In genomic region chr5:82165740-82166530, GRCh38 we compare ENCODE assay signal across 8 cellular contexts.
A peak's percentile ranks its signal among the peaks of the same experiment; 100 is the strongest.
DNase-seq lines count a peak whose midpoint lies in the region; ATAC-seq and TF ChIP-seq lines count a peak whose summit lies in the region.

No MANE protein-coding gene starts in this region.

- no peak overlapping the region for H3K27ac Mint-ChIP-seq in T-cell

- H3K27me3 Mint-ChIP-seq in T-cell = no peaks in the 10 kb centered on the region

- H3K4me1 ChIP-seq in left lung (peaks cover 15 to 20% of the 10 kb centered on the region in 2 donors), stomach (peaks cover 5 to 36% (median 26%) of the 10 kb centered on the region in 4 donors)

- H3K9me3 ChIP-seq in left lung (no peaks in the 10 kb centered on the region), stomach (no peaks in the 10 kb centered on the region)

- DNase-seq in C1 segment of cervical spinal cord (lab: John Stamatoyannopoulos, UW) = peak in 12 of 14 donors; percentile 5 to 90 (median 23)
- peak; percentile 94 for DNase-seq in NCI-H1694 treated with DMSO at 0.1 percent for 48 hours (lab: John Stamatoyannopoulos, UW)
- peak in 31 of 34 experiments; percentile 1 to 53 (median 26) for DNase-seq in T-cell
- peak; percentile 94 for DNase-seq in dermis blood vessel endothelial cell
- DNase-seq in left lung = peak in 1 of 2 donors; percentile 74
- DNase-seq in stomach = peak; percentile 65

- POLR2A ChIA-PET in T-cell (lab: Charles Lee) = no interaction called here

- peaks cover under 1% of the 10 kb centered on the region for H3K36me3 Mint-ChIP-seq in T-cell

- TF ChIP-seq EP300 in stomach (IDR thresholded peaks at IDR 0.05) = no peak

- intact Hi-C loops in left lung (cut with DNase I) (no loop called here), stomach (cut with DNase I; ENCODE audit: low total_unique reads) (loop anchor here (5.0 to 10.0 kb wide), 3 partner anchors 411 to 739 kb away; partner anchors contain the start of gene SSBP2)

- ATAC-seq in GM18517 (IDR thresholded peaks at IDR 0.05; ENCODE audit: unreplicated experiment) (peak; percentile 90), HG02981 (IDR thresholded peaks at IDR 0.05; ENCODE audit: unreplicated experiment) (peak; percentile 86), T-cell (replicated peaks in 1 of 4) (peak; percentile 86 to 94 (median 90)), left lung (peak; percentile 99)

- peaks cover 0 to 6% (median 0%) of the 10 kb centered on the region in 3 donors for H3K4me1 Mint-ChIP-seq in T-cell

- H3K9me3 Mint-ChIP-seq in T-cell = no peaks in the 10 kb centered on the region

- peak; percentile 27 to 61 for TF ChIP-seq CTCF in left lung (IDR thresholded peaks at IDR 0.05)
- peak in 5 of 7 experiments; percentile 52 to 67 (median 64) for TF ChIP-seq CTCF in stomach (IDR thresholded peaks at IDR 0.05)

- WGBS in stomach, 5 donors = 44 to 54% (median 52%) methylated on average over 3 of the region's 3 CpGs

- CTCF ChIA-PET in T-cell (lab: Charles Lee) = interaction anchor here (0.5 to 2.8 kb wide), 32 partner anchors 8 to 1058 kb away, joined by 3 to 37 read pairs (median 4); partner anchors contain the start of gene ZCCHC9 (in 1 of the 2)

- H3K27me3 ChIP-seq in left lung (no peaks in the 10 kb centered on the region), stomach (no peaks in the 10 kb centered on the region)

- H3K4me3 Mint-ChIP-seq in T-cell = no peak overlapping the region

- H3K4me3 ChIP-seq in left lung (no peak overlapping the region), stomach (no peak overlapping the region)

- H3K27ac ChIP-seq in left lung (peak overlapping the region; percentile 0 to 75), stomach (peak overlapping the region in 3 of 5 donors; percentile 38 to 52 (median 40))

- no peak for TF ChIP-seq POLR2A in stomach (IDR thresholded peaks at IDR 0.05)

- no peaks in the 10 kb centered on the region for H3K36me3 ChIP-seq in left lung
- no peaks in the 10 kb centered on the region for H3K36me3 ChIP-seq in stomach
